In genomic region chr20:45918182-45918737, GRCh38 we compare ENCODE assay signal across 10 cellular contexts. TPM values are rescaled to one million over a fixed set of nuclear protein-coding genes. Genes with fewer than 3 reads are reported as not detected.
DNase-seq lines count a peak whose midpoint lies in the region; ATAC-seq and TF ChIP-seq lines count a peak whose summit lies in the region.
"Had no signal": no experiment of that assay in that cellular context is flagged by ENCODE, and none has a peak within 500 bp of the region (broad histone marks: within the 10 kb centered on the region; RNA-seq: fewer than 3 reads in every experiment).

No MANE protein-coding gene starts in this region.

- H3K36me3 Mint-ChIP-seq in CD4-positive, alpha-beta memory T cell = no peaks in the 10 kb centered on the region

- H3K9me3 Mint-ChIP-seq in CD4-positive, alpha-beta memory T cell = no peaks in the 10 kb centered on the region
- H3K9me3 Mint-ChIP-seq: neural crest cell had no signal

- no peak for TF ChIP-seq CTCF in SK-N-SH (IDR thresholded peaks at IDR 0.05)
- TF ChIP-seq CTCF in mucosa of descending colon (IDR thresholded peaks at IDR 0.05) = no peak
- no peak for TF ChIP-seq CTCF in vagina (IDR thresholded peaks at IDR 0.05)

- peak overlapping the region; percentile 56; the same call in 1 of the 2 replicates for H2AFZ ChIP-seq in SK-N-SH (ENCODE audit: low read depth)

- TF ChIP-seq EP300 in SK-N-SH (IDR thresholded peaks at IDR 0.05; ENCODE audit: borderline replicate concordance in 1 of 2, low read depth in 1 of 2, low read length in 1 of 2) = no peak

- H3K27me3 Mint-ChIP-seq in CD4-positive, alpha-beta memory T cell = peaks cover 24 to 31% of the 10 kb centered on the region in 2 donors

- no peak overlapping the region for H3K4me2 ChIP-seq in SK-N-SH

- POLR2A ChIA-PET in SK-N-SH (lab: Yijun Ruan, JAX) = interaction anchor here (3.3 kb wide), 2 partner anchors 12 to 16 kb away, joined by 19 to 34 read pairs; partner anchors contain the start of gene PCIF1
- POLR2A ChIA-PET in CD4-positive, alpha-beta memory T cell (lab: Charles Lee; ENCODE audit: partially characterized antibody) = interaction anchor here (1.0 kb wide), 1 partner anchor 31 kb away, joined by 4 read pairs; no protein-coding TSS in a partner anchor

- no peak overlapping the region for H3K4me3 Mint-ChIP-seq in CD4-positive, alpha-beta memory T cell

- no peaks in the 10 kb centered on the region for H3K9me2 ChIP-seq in SK-N-SH

- peaks cover 0 to 2% (median 0%) of the 10 kb centered on the region in 4 donors for H3K4me1 Mint-ChIP-seq in CD4-positive, alpha-beta memory T cell
- H3K4me1 Mint-ChIP-seq: neural crest cell had no signal

- H3K4me1 ChIP-seq in SK-N-SH (ENCODE audit: control insufficient read depth in 1 of 2, insufficient read depth in 2 of 2, low read depth in 1 of 2, low read length in 1 of 2) (peaks cover 0 to 12% of the 10 kb centered on the region in 2 experiments; a peak in 1 of 4 replicates), mucosa of descending colon (ENCODE audit: low read depth) (peaks cover 11% of the 10 kb centered on the region), vagina (peaks cover 35% of the 10 kb centered on the region)
- H3K4me1 ChIP-seq in CD4-positive, alpha-beta memory T cell (ENCODE audit: insufficient read depth, low read length) = no peaks in the 10 kb centered on the region

- H4K20me1 ChIP-seq in SK-N-SH (ENCODE audit: insufficient read depth) = no peaks in the 10 kb centered on the region

- CTCF ChIA-PET in SK-N-SH (lab: Yijun Ruan, JAX) = interaction anchor here (0.8 to 2.6 kb wide), 3 partner anchors 15 to 51 kb away, joined by 3 to 8 read pairs (median 7); no protein-coding TSS in a partner anchor
- CTCF ChIA-PET in CD4-positive, alpha-beta memory T cell (lab: Charles Lee; ENCODE audit: partially characterized antibody) = interaction anchor here (1.2 to 1.3 kb wide), 2 partner anchors 28 to 119 kb away, joined by 3 to 4 read pairs; no protein-coding TSS in a partner anchor

- intact Hi-C loops in mucosa of descending colon (cut with DNase I, micrococcal nuclease) = no loop called here
- intact Hi-C loops in vagina (cut with DNase I) = no loop called here
- intact Hi-C loops in CD4-positive, alpha-beta memory T cell (cut with micrococcal nuclease) = no loop called here

- no peak for ATAC-seq in SK-N-SH treated with all-trans-retinoic acid at 6 μM for 48 hours
- ATAC-seq in mucosa of descending colon = peak; percentile 65

- no peak overlapping the region for H3K9ac ChIP-seq in SK-N-SH

- TF ChIP-seq RAD21 in SK-N-SH (IDR thresholded peaks at IDR 0.05; ENCODE audit: low read length) = no peak

- H3K9me3 ChIP-seq in SK-N-SH (no peaks in the 10 kb centered on the region), mucosa of descending colon (no peaks in the 10 kb centered on the region), vagina (no peaks in the 10 kb centered on the region)
- H3K9me3 ChIP-seq in CD4-positive, alpha-beta memory T cell (ENCODE audit: control insufficient read depth in 1 of 2, low read length in 2 of 2) = no peaks in the 10 kb centered on the region

- peaks cover 5% of the 10 kb centered on the region for H3F3A ChIP-seq in SK-N-SH (replicated peaks; ENCODE audit: insufficient read depth)

- DNase-seq in SK-N-SH (no peak), mucosa of descending colon (no peak), vagina (ENCODE audit: extremely low spot score in 2 of 2) (no peak), NCI-H2081 treated with DMSO at 0.1 percent for 48 hours (lab: John Stamatoyannopoulos, UW) (no peak)
- DNase-seq in CD4-positive, alpha-beta memory T cell = no peak
- DNase-seq: activated CD4-positive, alpha-beta T cell treated with anti-CD3 and anti-CD28 coated beads, Interleukin-2, amount 50 U/mL, for 4 hours; SHP77 had no signal

- no peak overlapping the region for H3K27ac Mint-ChIP-seq in CD4-positive, alpha-beta memory T cell

- WGBS in SK-N-SH (ENCODE audit: low lambda C conversion rate) = 92% methylated on average over 5 of the region's 5 CpGs

- H3K27ac ChIP-seq in SK-N-SH (ENCODE audit: low read depth in 2 of 2, low read length in 1 of 2) = no peak overlapping the region
- H3K27ac ChIP-seq in vagina = peak overlapping the region; percentile 85
- H3K27ac ChIP-seq in CD4-positive, alpha-beta memory T cell (ENCODE audit: low read depth, low read length) = no peak overlapping the region

- no peaks in the 10 kb centered on the region for H3K79me2 ChIP-seq in SK-N-SH (ENCODE audit: insufficient read depth)

- H3K4me3 ChIP-seq in SK-N-SH (ENCODE audit: low read depth in 2 of 2, low read length in 1 of 2) (no peak overlapping the region), mucosa of descending colon (no peak overlapping the region), vagina (no peak overlapping the region)
- H3K4me3 ChIP-seq in CD4-positive, alpha-beta memory T cell (ENCODE audit: low read length in 2 of 2) = no peak overlapping the region

- H3K36me3 ChIP-seq in SK-N-SH (replicated peaks in 1 of 2; ENCODE audit: control insufficient read depth in 1 of 2, insufficient read depth in 2 of 2, low read length in 1 of 2) (no peaks in the 10 kb centered on the region), mucosa of descending colon (ENCODE audit: low read depth) (no peaks in the 10 kb centered on the region), vagina (no peaks in the 10 kb centered on the region)
- H3K36me3 ChIP-seq in CD4-positive, alpha-beta memory T cell (ENCODE audit: insufficient read depth, low read length) = no peaks in the 10 kb centered on the region

- no peaks in the 10 kb centered on the region for H3K27me3 ChIP-seq in SK-N-SH (ENCODE audit: insufficient read depth)
- no peaks in the 10 kb centered on the region for H3K27me3 ChIP-seq in vagina
- peaks cover 16% of the 10 kb centered on the region for H3K27me3 ChIP-seq in CD4-positive, alpha-beta memory T cell (ENCODE audit: insufficient read depth, low read length)

- no peak for TF ChIP-seq POLR2A in vagina (IDR thresholded peaks at IDR 0.05)

TF ChIP-seq in SK-N-SH, 30 proteins besides CTCF, POLR2A, EP300 and RAD21 (continues in another document):
- no peak for TF ChIP-seq RFX5 (IDR thresholded peaks at IDR 0.05; ENCODE audit: low read length)
- no peak for TF ChIP-seq USF1 (IDR thresholded peaks at IDR 0.05; ENCODE audit: borderline replicate concordance, low read depth)
- no peak for TF ChIP-seq NRF1 (IDR thresholded peaks at IDR 0.05; ENCODE audit: low read depth, low read length)

TF ChIP-seq in SK-N-SH treated with all-trans-retinoic acid at 6 μM for 48 hours, 23 proteins besides CTCF, POLR2A, EP300 and RAD21 (continues in another document):
- no peak for TF ChIP-seq CSRNP3 (CRISPR knock-in tag; IDR thresholded peaks at IDR 0.05)

RNA-seq across cellular contexts. Expression of gene PLTP, which starts 6.3 kb away (rescaled TPM):
- polyA plus RNA-seq in SK-N-SH (2012; rRNA removed) = 114 and 154 TPM in 2 replicates
- 68.2 and 102 TPM in 2 replicates for polyA plus RNA-seq in SK-N-SH (2012; cell fraction: cytosol; rRNA removed)
- 169 and 176 TPM in 2 replicates for polyA plus RNA-seq in SK-N-SH (2012; cell fraction: nucleus; rRNA removed)
- total RNA-seq in mucosa of descending colon (100 to 1,000 TPM in 2 of 3 donors, 10 to 100 TPM in 1; 15.0 to 141 (median 111) TPM), vagina (292 TPM)
- under 1 TPM in 1 of 2 experiments, not detected in 1; 0.19 TPM for total RNA-seq in CD4-positive, alpha-beta memory T cell
- under 1 TPM; 0.29 to 0.69 TPM for polyA plus RNA-seq in CD4-positive, alpha-beta memory T cell

RNA-seq across cellular contexts. Expression of gene PCIF1, which starts 16.2 kb away (rescaled TPM):
- 18.2 and 23.1 TPM in 2 replicates for polyA plus RNA-seq in SK-N-SH (2012; rRNA removed)
- 12.0 and 16.5 TPM in 2 replicates for polyA plus RNA-seq in SK-N-SH (2012; cell fraction: cytosol; rRNA removed)
- polyA plus RNA-seq in SK-N-SH (2012; cell fraction: nucleus; rRNA removed) = 30.5 and 34.6 TPM in 2 replicates
- total RNA-seq in mucosa of descending colon (10 to 100 TPM; 29.2 to 37.8 (median 35.1) TPM), vagina (36.6 TPM)
- total RNA-seq in CD4-positive, alpha-beta memory T cell = 10 to 100 TPM; 63.1 to 69.4 TPM
- 10 to 100 TPM; 70.9 to 83.4 TPM for polyA plus RNA-seq in CD4-positive, alpha-beta memory T cell

RNA-seq across cellular contexts. Expression of gene CTSA, which starts 27.1 kb away (rescaled TPM):
- polyA plus RNA-seq in SK-N-SH (2012; rRNA removed) = 338 and 363 TPM in 2 replicates
- 162 and 242 TPM in 2 replicates for polyA plus RNA-seq in SK-N-SH (2012; cell fraction: cytosol; rRNA removed)
- 656 and 683 TPM in 2 replicates for polyA plus RNA-seq in SK-N-SH (2012; cell fraction: nucleus; rRNA removed)
- total RNA-seq in mucosa of descending colon (100 to 1,000 TPM; 292 to 542 (median 436) TPM), vagina (114 TPM)
- total RNA-seq in CD4-positive, alpha-beta memory T cell = 100 to 1,000 TPM; 102 to 103 TPM
- polyA plus RNA-seq in CD4-positive, alpha-beta memory T cell = 100 to 1,000 TPM; 143 to 165 TPM

RNA-seq across cellular contexts. Expression of gene NEURL2, which starts 27.3 kb away (rescaled TPM):
- 3.5 and 4.7 TPM in 2 replicates for polyA plus RNA-seq in SK-N-SH (2012; rRNA removed)
- polyA plus RNA-seq in SK-N-SH (2012; cell fraction: cytosol; rRNA removed) = 1.3 and 1.9 TPM in 2 replicates
- polyA plus RNA-seq in SK-N-SH (2012; cell fraction: nucleus; rRNA removed) = 21.3 and 22.3 TPM in 2 replicates
- 1 to 10 TPM; 4.2 to 9.1 (median 8.5) TPM for total RNA-seq in mucosa of descending colon
- total RNA-seq in vagina = 15.2 TPM
- total RNA-seq in CD4-positive, alpha-beta memory T cell = 1 to 10 TPM; 5.5 to 5.6 TPM
- under 1 TPM; 0.29 to 0.75 TPM for polyA plus RNA-seq in CD4-positive, alpha-beta memory T cell

RNA-seq across cellular contexts. Expression of gene SPATA25, which starts 30.8 kb away (rescaled TPM):
- polyA plus RNA-seq in SK-N-SH (2012; rRNA removed) = 1.3 and 2.9 TPM in 2 replicates
- 0.28 and 0.32 TPM in 2 replicates for polyA plus RNA-seq in SK-N-SH (2012; cell fraction: cytosol; rRNA removed)
- 13.5 and 18.1 TPM in 2 replicates for polyA plus RNA-seq in SK-N-SH (2012; cell fraction: nucleus; rRNA removed)
- total RNA-seq in mucosa of descending colon = 1 to 10 TPM; 3.9 to 6.0 (median 4.1) TPM
- total RNA-seq in vagina = 7.1 TPM
- 1 to 10 TPM; 2.8 to 4.7 TPM for total RNA-seq in CD4-positive, alpha-beta memory T cell
- polyA plus RNA-seq in CD4-positive, alpha-beta memory T cell = under 1 TPM in 1 of 2 donors, not detected in 1; 0.38 TPM
- total RNA-seq: Daoy had no signal

Comparison
In these comparisons a context has a peak if more than half of its experiments do, and no peak if none do; other contexts are left out.
1. RNA of gene PLTP, which starts 6.3 kb away (total RNA-seq): 292 TPM in vagina (single experiment) and 15.0 to 141 TPM in mucosa of descending colon; 0.19 TPM in CD4-positive, alpha-beta memory T cell; every median in the first group is over 10 times any median in the second.